Comparison of ENCODE assay signal across 12 cellular contexts in genomic region chr13:110339975-110340550, GRCh38. TPM values are rescaled to one million over a fixed set of nuclear protein-coding genes. Genes with fewer than 3 reads are reported as not detected.
DNase-seq lines count a peak whose midpoint lies in the region; TF ChIP-seq lines count a peak whose summit lies in the region.
"Had no signal": no experiment of that assay in that cellular context is flagged by ENCODE, and none has a peak within 500 bp of the region (broad histone marks: within the 10 kb centered on the region; RNA-seq: fewer than 3 reads in every experiment).

No MANE protein-coding gene starts in this region.

- no peaks in the 10 kb centered on the region for H3K9me3 Mint-ChIP-seq in activated naive CD4-positive, alpha-beta T cell treated with anti-CD3 and anti-CD28 coated beads for 36 hours
- no peaks in the 10 kb centered on the region for H3K9me3 Mint-ChIP-seq in activated naive CD4-positive, alpha-beta T cell treated with anti-CD3 and anti-CD28 coated beads, Interleukin-2, amount 10 ng/mL, durations not matched to agents 7 days and 5 days
- no peaks in the 10 kb centered on the region for H3K9me3 Mint-ChIP-seq in chondrocyte (ENCODE audit: low read depth)

- no peaks in the 10 kb centered on the region for H3K36me3 Mint-ChIP-seq in activated naive CD4-positive, alpha-beta T cell treated with anti-CD3 and anti-CD28 coated beads for 36 hours (ENCODE audit: low read depth)
- no peaks in the 10 kb centered on the region for H3K36me3 Mint-ChIP-seq in activated naive CD4-positive, alpha-beta T cell treated with anti-CD3 and anti-CD28 coated beads, Interleukin-2, amount 10 ng/mL, durations not matched to agents 7 days and 5 days
- peaks cover 23% of the 10 kb centered on the region for H3K36me3 Mint-ChIP-seq in chondrocyte (ENCODE audit: low read depth)

- no peaks in the 10 kb centered on the region for H3K36me3 ChIP-seq in muscle layer of duodenum (ENCODE audit: control insufficient read depth in 1 of 2, insufficient read depth in 2 of 2, low read length in 2 of 2)
- H3K36me3 ChIP-seq in tibial artery = no peaks in the 10 kb centered on the region

- peaks cover 14% of the 10 kb centered on the region for H3K27me3 Mint-ChIP-seq in activated naive CD4-positive, alpha-beta T cell treated with anti-CD3 and anti-CD28 coated beads for 36 hours (ENCODE audit: low read depth)
- H3K27me3 Mint-ChIP-seq in activated naive CD4-positive, alpha-beta T cell treated with anti-CD3 and anti-CD28 coated beads, Interleukin-2, amount 10 ng/mL, durations not matched to agents 7 days and 5 days = peaks cover 46% of the 10 kb centered on the region
- no peaks in the 10 kb centered on the region for H3K27me3 Mint-ChIP-seq in chondrocyte (ENCODE audit: low read depth)

- H3K4me3 ChIP-seq in muscle layer of duodenum (ENCODE audit: low read depth in 1 of 2, low read length in 2 of 2) (peak overlapping the region in 1 of 2 donors; percentile 48), tibial artery (peak overlapping the region; percentile 25 to 36)

- H3K4me3 Mint-ChIP-seq in activated naive CD4-positive, alpha-beta T cell treated with anti-CD3 and anti-CD28 coated beads for 36 hours = no peak overlapping the region
- no peak overlapping the region for H3K4me3 Mint-ChIP-seq in activated naive CD4-positive, alpha-beta T cell treated with anti-CD3 and anti-CD28 coated beads, Interleukin-2, amount 10 ng/mL, durations not matched to agents 7 days and 5 days
- no peak overlapping the region for H3K4me3 Mint-ChIP-seq in chondrocyte (ENCODE audit: unreplicated experiment)

- H3K9me3 ChIP-seq in muscle layer of duodenum (ENCODE audit: control insufficient read depth in 1 of 2, low read length in 2 of 2) = no peaks in the 10 kb centered on the region
- H3K9me3 ChIP-seq in tibial artery = no peaks in the 10 kb centered on the region

- TF ChIP-seq CTCF in chondrocyte (IDR thresholded peaks at IDR 0.05) = no peak
- no peak for TF ChIP-seq CTCF in tibial artery (IDR thresholded peaks at IDR 0.05)

- no peaks in the 10 kb centered on the region for H3K27me3 ChIP-seq in muscle layer of duodenum (ENCODE audit: low read depth, low read length)
- no peaks in the 10 kb centered on the region for H3K27me3 ChIP-seq in tibial artery

- intact Hi-C loops in activated naive CD4-positive, alpha-beta T cell treated with anti-CD3 and anti-CD28 coated beads for 36 hours (cut with micrococcal nuclease) = loop anchor here (2.0 to 5.0 kb wide), 3 partner anchors 375 to 625 kb away; partner anchors contain the start of gene IRS2
- intact Hi-C loops in tibial artery (cut with DNase I; ENCODE audit: low total_unique reads) = no loop called here

- H3K4me1 ChIP-seq in muscle layer of duodenum (ENCODE audit: control insufficient read depth in 1 of 2, insufficient read depth in 2 of 2, low read length in 2 of 2) (peaks cover 29 to 49% of the 10 kb centered on the region in 2 donors), tibial artery (peaks cover 15 to 99% (median 85%) of the 10 kb centered on the region in 4 donors)

- peak overlapping the region; percentile 68 for H3K27ac Mint-ChIP-seq in activated naive CD4-positive, alpha-beta T cell treated with anti-CD3 and anti-CD28 coated beads for 36 hours
- no peak overlapping the region for H3K27ac Mint-ChIP-seq in activated naive CD4-positive, alpha-beta T cell treated with anti-CD3 and anti-CD28 coated beads, Interleukin-2, amount 10 ng/mL, durations not matched to agents 7 days and 5 days
- H3K27ac Mint-ChIP-seq in chondrocyte (ENCODE audit: unreplicated experiment) = peak overlapping the region; percentile 95

- H3K27ac ChIP-seq in muscle layer of duodenum (ENCODE audit: low read length) = peak overlapping the region; percentile 96
- H3K27ac ChIP-seq in tibial artery = peak overlapping the region; percentile 92 to 93

- no peak for DNase-seq in activated naive CD4-positive, alpha-beta T cell treated with anti-CD3 and anti-CD28 coated beads for 36 hours
- no peak for DNase-seq in activated naive CD4-positive, alpha-beta T cell treated with anti-CD3 and anti-CD28 coated beads, Interleukin-2, amount 10 ng/mL, durations not matched to agents 7 days and 5 days
- DNase-seq in chondrocyte (ENCODE audit: low spot score) (no peak), tibial artery (peak in 1 of 2 donors; percentile 80), T1000 (lab: John Stamatoyannopoulos, UW) (no peak), HPDE6-E6E7 (ENCODE audit: extremely low spot score) (no peak), middle frontal gyrus (ENCODE audit: extremely low spot score, low spot score) (no peak)
- DNase-seq: activated effector memory CD4-positive, alpha-beta T cell treated with Interleukin-2 at 50 U/mL for 16 hours; effector memory CD8-positive, alpha-beta T cell; occipital lobe; PC-3 had no signal

- CTCF ChIA-PET in activated naive CD4-positive, alpha-beta T cell treated with anti-CD3 and anti-CD28 coated beads for 36 hours (lab: Charles Lee) = interaction anchor here (0.6 kb wide), 1 partner anchor 1445 kb away, joined by 3 read pairs; no protein-coding TSS in a partner anchor
- CTCF ChIA-PET in activated naive CD4-positive, alpha-beta T cell treated with anti-CD3 and anti-CD28 coated beads, Interleukin-2, amount 10 ng/mL, durations not matched to agents 7 days and 5 days (lab: Charles Lee) = no interaction called here

- peaks cover 32% of the 10 kb centered on the region for H3K4me1 Mint-ChIP-seq in activated naive CD4-positive, alpha-beta T cell treated with anti-CD3 and anti-CD28 coated beads for 36 hours (ENCODE audit: low read depth)
- H3K4me1 Mint-ChIP-seq in activated naive CD4-positive, alpha-beta T cell treated with anti-CD3 and anti-CD28 coated beads, Interleukin-2, amount 10 ng/mL, durations not matched to agents 7 days and 5 days = peaks cover 33% of the 10 kb centered on the region
- H3K4me1 Mint-ChIP-seq in chondrocyte (ENCODE audit: low read depth) = peaks cover 100% of the 10 kb centered on the region

RNA-seq across cellular contexts. Expression of gene COL4A2, which starts 33.0 kb away (rescaled TPM):
- total RNA-seq in activated naive CD4-positive, alpha-beta T cell treated with anti-CD3 and anti-CD28 coated beads for 36 hours = not detected
- total RNA-seq in chondrocyte = 1,370 to 2,411 TPM (median 2,366 TPM) in 3 replicates

RNA-seq across cellular contexts. Expression of gene COL4A1, which starts 33.1 kb away (rescaled TPM):
- under 1 TPM in 1 of 2 experiments, not detected in 1; 0.07 TPM for total RNA-seq in activated naive CD4-positive, alpha-beta T cell treated with anti-CD3 and anti-CD28 coated beads for 36 hours
- 2,319 to 5,210 TPM (median 5,209 TPM) in 3 replicates for total RNA-seq in chondrocyte

Comparison
In these comparisons a context has a peak if more than half of its experiments do, and no peak if none do; other contexts are left out.
1. RNA of gene COL4A2, which starts 33.0 kb away (total RNA-seq): 1,370 to 2,411 TPM in chondrocyte; not detected in activated naive CD4-positive, alpha-beta T cell treated with anti-CD3 and anti-CD28 coated beads for 36 hours; every median in the first group is over 1,000 times any median in the second.
2. RNA of gene COL4A1, which starts 33.1 kb away (total RNA-seq): 2,319 to 5,210 TPM in chondrocyte; 0.07 TPM in activated naive CD4-positive, alpha-beta T cell treated with anti-CD3 and anti-CD28 coated beads for 36 hours; every median in the first group is over 1,000 times any median in the second.